ENCODE assay signal across 8 cellular contexts in the genomic region with DNA sequence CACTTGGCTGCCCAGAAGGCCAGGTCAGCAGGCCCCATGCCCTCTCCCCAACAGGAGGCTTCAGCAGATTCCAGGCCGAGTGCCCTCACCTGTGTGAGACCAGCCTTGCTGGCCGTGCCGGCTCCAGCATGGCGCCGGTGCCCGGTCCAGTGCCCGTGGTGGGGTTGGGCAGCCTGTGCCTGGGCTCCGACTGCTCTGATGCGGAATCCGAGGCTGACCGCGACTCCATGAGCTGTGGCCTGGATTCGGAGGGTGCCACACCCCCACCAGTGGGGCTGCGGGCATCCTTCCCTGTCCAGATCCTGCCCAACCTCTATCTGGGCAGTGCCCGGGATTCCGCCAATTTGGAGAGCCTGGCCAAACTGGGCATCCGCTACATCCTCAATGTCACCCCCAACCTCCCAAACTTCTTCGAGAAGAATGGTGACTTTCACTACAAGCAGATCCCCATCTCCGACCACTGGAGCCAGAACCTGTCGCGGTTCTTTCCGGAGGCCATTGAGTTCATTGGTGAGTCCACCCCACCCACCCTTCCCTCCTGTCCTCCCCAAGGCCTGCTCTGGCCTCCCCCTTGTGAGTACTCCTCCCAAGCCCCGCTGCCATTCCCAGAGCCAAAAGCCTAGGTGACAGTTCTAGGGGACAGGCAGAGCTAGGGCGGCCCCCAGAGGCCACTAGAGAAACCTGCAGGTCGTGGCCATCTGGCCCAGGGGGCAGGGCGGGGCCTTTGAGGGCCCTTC. TPM values are rescaled to one million over a fixed set of nuclear protein-coding genes. Genes with fewer than 3 reads are reported as not detected.
DNase-seq lines count a peak whose midpoint lies in the region; ATAC-seq and TF ChIP-seq lines count a peak whose summit lies in the region.

No MANE protein-coding gene starts in this region.

- no peaks in the 10 kb centered on the region for H3K36me3 ChIP-seq in CD4-positive, CD25-positive, alpha-beta regulatory T cell (ENCODE audit: control insufficient read depth, insufficient read depth, low read length)
- H3K36me3 ChIP-seq in H7 (replicated peaks; ENCODE audit: control insufficient read depth, insufficient read depth, low read length): no peaks in the 10 kb centered on the region
- H3K36me3 ChIP-seq in right lobe of liver: no peaks in the 10 kb centered on the region
- H3K36me3 ChIP-seq in testis (ENCODE audit: low read depth, missing control alignments): no peaks in the 10 kb centered on the region

- TF ChIP-seq POLR2A in right lobe of liver (IDR thresholded peaks at IDR 0.05) (no peak), testis (IDR thresholded peaks at IDR 0.05) (no peak)

- no peaks in the 10 kb centered on the region for H3K4me1 ChIP-seq in CD4-positive, CD25-positive, alpha-beta regulatory T cell (ENCODE audit: control insufficient read depth, insufficient read depth, low read length, poor library complexity, severe bottlenecking)
- no peaks in the 10 kb centered on the region for H3K4me1 ChIP-seq in right lobe of liver
- H3K4me1 ChIP-seq in testis: no peaks in the 10 kb centered on the region

- H3K27ac ChIP-seq in CD4-positive, CD25-positive, alpha-beta regulatory T cell (ENCODE audit: insufficient read depth, low read length, poor library complexity, severe bottlenecking): no peak overlapping the region
- H3K27ac ChIP-seq in right lobe of liver: no peak overlapping the region
- no peak overlapping the region for H3K27ac ChIP-seq in testis

- WGBS in right lobe of liver (ENCODE audit: insufficient coverage, low coverage, low lambda C conversion rate, missing lambda C conversion rate): 57% methylated on average over 6 of the region's 26 CpGs
- 87 to 98% methylated on average over 9 to 12 of the region's 26 CpGs for WGBS in testis, 2 donors

- H3K9me3 ChIP-seq in CD4-positive, CD25-positive, alpha-beta regulatory T cell (ENCODE audit: control insufficient read depth in 2 of 2, low read length in 2 of 2): no peaks in the 10 kb centered on the region
- H3K9me3 ChIP-seq in right lobe of liver (no peaks in the 10 kb centered on the region), testis (no peaks in the 10 kb centered on the region)

- H3K36me3 Mint-ChIP-seq in CD4-positive, CD25-positive, alpha-beta regulatory T cell: no peaks in the 10 kb centered on the region

- H3K27ac Mint-ChIP-seq in CD4-positive, CD25-positive, alpha-beta regulatory T cell: no peak overlapping the region

- DNase-seq in CD4-positive, CD25-positive, alpha-beta regulatory T cell: peak in 2 of 3 donors; percentile 27 to 35
- DNase-seq in H7 (peak; percentile 94), NOMO-1 treated with dmso at 0.1 percent for 144 hours (lab: John Stamatoyannopoulos, UW; ENCODE audit: unreplicated experiment) (peak; percentile 5), right lobe of liver (peak; percentile 46 to 54 (median 51)), NCI-H226 (no peak), testis (no peak)
- peak; percentile 33 for DNase-seq in activated naive CD4-positive, alpha-beta T cell treated with anti-CD3 and anti-CD28 coated beads, Interleukin-2, amount 50 U/mL, for 16 hours

- no peak overlapping the region for H3K4me3 ChIP-seq in CD4-positive, CD25-positive, alpha-beta regulatory T cell (ENCODE audit: low read depth, low read length)
- no peak overlapping the region for H3K4me3 ChIP-seq in H7 (ENCODE audit: insufficient read depth, low read depth, low read length)
- no peak overlapping the region for H3K4me3 ChIP-seq in right lobe of liver
- H3K4me3 ChIP-seq in testis: no peak overlapping the region

- intact Hi-C loops in right lobe of liver (cut with DNase I) (no loop called here), testis (cut with DNase I; ENCODE audit: low total_unique reads) (no loop called here)

- TF ChIP-seq CTCF in right lobe of liver (IDR thresholded peaks at IDR 0.05): peak; percentile 47 to 58 (median 50)
- TF ChIP-seq CTCF in testis (IDR thresholded peaks at IDR 0.05): no peak

- peak in 1 of 2 donors; percentile 58 for ATAC-seq in CD4-positive, CD25-positive, alpha-beta regulatory T cell (ENCODE audit: low read depth in 2 of 2)
- peak; percentile 73 to 84 (median 78) for ATAC-seq in right lobe of liver
- ATAC-seq in GM18909 (IDR thresholded peaks at IDR 0.05; ENCODE audit: poor library complexity, unreplicated experiment): no peak

- H3K27me3 Mint-ChIP-seq in CD4-positive, CD25-positive, alpha-beta regulatory T cell: peaks cover 20% of the 10 kb centered on the region

- no peaks in the 10 kb centered on the region for H3K27me3 ChIP-seq in CD4-positive, CD25-positive, alpha-beta regulatory T cell (ENCODE audit: control insufficient read depth, insufficient read depth, low read length)
- H3K27me3 ChIP-seq in H7 (ENCODE audit: control insufficient read depth, insufficient read depth, low read length) (peaks cover 49% of the 10 kb centered on the region), right lobe of liver (peaks cover 0 to 8% of the 10 kb centered on the region in 2 donors), testis (no peaks in the 10 kb centered on the region)

- H3K4me3 Mint-ChIP-seq in CD4-positive, CD25-positive, alpha-beta regulatory T cell: no peak overlapping the region

- H3K4me1 Mint-ChIP-seq in CD4-positive, CD25-positive, alpha-beta regulatory T cell: no peaks in the 10 kb centered on the region

- H3K9me3 Mint-ChIP-seq in CD4-positive, CD25-positive, alpha-beta regulatory T cell: peaks cover 0 to 4% (median 0%) of the 10 kb centered on the region in 7 donors

RNA-seq across cellular contexts. Expression of a gene that starts 2.3 kb away (rescaled TPM):
- not detected for total RNA-seq in CD4-positive, CD25-positive, alpha-beta regulatory T cell
- not detected for polyA plus RNA-seq in CD4-positive, CD25-positive, alpha-beta regulatory T cell
- total RNA-seq in H7 (2014; rRNA removed; shearing (Covaris generic)): 2.3 and 3.3 TPM in 2 replicates
- 1 to 10 TPM in 2 of 6 experiments, under 1 TPM in 4; 0.33 to 3.9 (median 0.69) TPM for total RNA-seq in right lobe of liver
- 10 to 100 TPM in 1 of 2 donors, 1 to 10 TPM in 1; 6.2 to 10.2 TPM for total RNA-seq in testis
- polyA plus RNA-seq in testis (ENCODE audit: insufficient read depth, low read depth, low replicate concordance): 2.5 TPM

RNA-seq across cellular contexts. Expression of a gene that starts 24.3 kb away (rescaled TPM):
- 0.54 TPM for total RNA-seq in CD4-positive, CD25-positive, alpha-beta regulatory T cell
- polyA plus RNA-seq in CD4-positive, CD25-positive, alpha-beta regulatory T cell: not detected
- 1.7 and 5.5 TPM in 2 replicates for total RNA-seq in H7 (2014; rRNA removed; shearing (Covaris generic))
- total RNA-seq in right lobe of liver: under 1 TPM in 1 of 6 experiments, not detected in 5; 0.86 TPM
- total RNA-seq in testis: 10 to 100 TPM; 41.0 to 51.5 TPM
- 19.9 TPM for polyA plus RNA-seq in testis (ENCODE audit: insufficient read depth, low read depth, low replicate concordance)

RNA-seq across cellular contexts. Expression of a gene that starts 38.4 kb away (rescaled TPM):
- total RNA-seq in CD4-positive, CD25-positive, alpha-beta regulatory T cell: 3.4 TPM
- polyA plus RNA-seq in CD4-positive, CD25-positive, alpha-beta regulatory T cell: under 1 TPM; 0.08 to 0.72 (median 0.18) TPM
- total RNA-seq in H7 (2014; rRNA removed; shearing (Covaris generic)): 29.4 and 40.2 TPM in 2 replicates
- total RNA-seq in right lobe of liver: 1 to 10 TPM; 1.6 to 9.2 (median 2.9) TPM
- 100 to 1,000 TPM in 1 of 2 donors, 10 to 100 TPM in 1; 91.3 to 107 TPM for total RNA-seq in testis
- polyA plus RNA-seq in testis (ENCODE audit: insufficient read depth, low read depth, low replicate concordance): 73.5 TPM

RNA-seq across cellular contexts. Expression of a gene that starts 50.4 kb away (rescaled TPM):
- total RNA-seq in CD4-positive, CD25-positive, alpha-beta regulatory T cell: 23.8 TPM
- 10 to 100 TPM; 59.8 to 78.4 (median 77.2) TPM for polyA plus RNA-seq in CD4-positive, CD25-positive, alpha-beta regulatory T cell
- total RNA-seq in H7 (2014; rRNA removed; shearing (Covaris generic)): 27.0 and 30.4 TPM in 2 replicates
- total RNA-seq in right lobe of liver (10 to 100 TPM in 2 of 6 experiments, 1 to 10 TPM in 4; 5.6 to 14.0 (median 7.5) TPM), testis (10 to 100 TPM; 26.9 to 27.6 TPM)
- polyA plus RNA-seq in testis (ENCODE audit: insufficient read depth, low read depth, low replicate concordance): 19.6 TPM

Comparison
In these comparisons a context has a peak if more than half of its experiments do, and no peak if none do; other contexts are left out.
1. DNase-seq: peak in CD4-positive, CD25-positive, alpha-beta regulatory T cell (2 of 3), H7 (single experiment), NOMO-1 treated with dmso at 0.1 percent for 144 hours (single experiment), activated naive CD4-positive, alpha-beta T cell treated with anti-CD3 and anti-CD28 coated beads, Interleukin-2, amount 50 U/mL, for 16 hours (single experiment) and right lobe of liver (3 of 3); none in NCI-H226 (single experiment) and testis (single experiment).
2. CTCF ChIP-seq: peak in right lobe of liver (4 of 4); none in testis (0 of 3).